Comparison of ENCODE assay signal across 8 cellular contexts in genomic region chr2:223761749-223762148, GRCh38.
A peak's percentile ranks its signal among the peaks of the same experiment; 100 is the strongest.
DNase-seq lines count a peak whose midpoint lies in the region; ATAC-seq and TF ChIP-seq lines count a peak whose summit lies in the region.
"Not testable (repeated sequence)": the region's sequence is repeated elsewhere in the genome, so short reads cannot be mapped to it uniquely, and the experiment has no call there.

No MANE protein-coding gene starts in this region.

- H2BK12ac ChIP-seq in mesenchymal stem cell (ENCODE audit: low read length in 2 of 2) = not testable (repeated sequence)

- H3K4me3 Mint-ChIP-seq in CD4-positive, alpha-beta T cell = not testable (repeated sequence)
- peak overlapping the region; percentile 2 for H3K4me3 Mint-ChIP-seq in activated T-helper 1 cell treated with anti-CD3 and anti-CD28 coated beads, Interleukin-12 subunit alpha, Interleukin-12 subunit beta, Interleukin-2, Interleukin-4 antibody, amounts not matched to agents 30 ng/mL and 10 ng/mL and 1 ng/mL, durations not matched to agents 14 hours and 24 hours and 36 hours

- H3K23ac ChIP-seq in mesenchymal stem cell (ENCODE audit: low read length in 2 of 2) = not testable (repeated sequence)

- POLR2A ChIA-PET in CD4-positive, alpha-beta T cell (lab: Charles Lee) = not testable (repeated sequence)

- not testable (repeated sequence) for H3K9me3 Mint-ChIP-seq in CD4-positive, alpha-beta T cell; activated T-helper 1 cell treated with anti-CD3 and anti-CD28 coated beads, Interleukin-12 subunit alpha, Interleukin-12 subunit beta, Interleukin-2, Interleukin-4 antibody, amounts not matched to agents 30 ng/mL and 10 ng/mL and 1 ng/mL, durations not matched to agents 14 hours and 24 hours and 36 hours

- H4K20me1 ChIP-seq in MM.1S (ENCODE audit: insufficient read depth, low read length) = not testable (repeated sequence)

- H3K9me3 ChIP-seq in CD4-positive, alpha-beta T cell (ENCODE audit: control insufficient read depth, low read length); MM.1S (replicated peaks; ENCODE audit: insufficient read depth, low read length); mesenchymal stem cell (ENCODE audit: control insufficient read depth, low read length): not testable (repeated sequence)

- H3K36me3 Mint-ChIP-seq in CD4-positive, alpha-beta T cell (ENCODE audit: low read depth); activated T-helper 1 cell treated with anti-CD3 and anti-CD28 coated beads, Interleukin-12 subunit alpha, Interleukin-12 subunit beta, Interleukin-2, Interleukin-4 antibody, amounts not matched to agents 30 ng/mL and 10 ng/mL and 1 ng/mL, durations not matched to agents 14 hours and 24 hours and 36 hours (ENCODE audit: low read depth): not testable (repeated sequence)

- not testable (repeated sequence) for H3K4ac ChIP-seq in mesenchymal stem cell (ENCODE audit: low read depth in 1 of 2, low read length in 2 of 2)

- peak overlapping the region; percentile 19; the same call in 1 of the 2 replicates for H3K4me2 ChIP-seq in MM.1S (ENCODE audit: low read depth, low read length)
- H3K4me2 ChIP-seq in mesenchymal stem cell (ENCODE audit: low read length, poor library complexity, severe bottlenecking) = not testable (repeated sequence)

- not testable (repeated sequence) for H3K9me2 ChIP-seq in MM.1S (replicated peaks; ENCODE audit: insufficient read depth, low read length)

- peaks cover 16% of the 10 kb centered on the region; the same call in 1 of the 2 replicates for H3F3A ChIP-seq in MM.1S (ENCODE audit: insufficient read depth, low read length)

- H3K27me3 Mint-ChIP-seq in CD4-positive, alpha-beta T cell; activated T-helper 1 cell treated with anti-CD3 and anti-CD28 coated beads, Interleukin-12 subunit alpha, Interleukin-12 subunit beta, Interleukin-2, Interleukin-4 antibody, amounts not matched to agents 30 ng/mL and 10 ng/mL and 1 ng/mL, durations not matched to agents 14 hours and 24 hours and 36 hours (ENCODE audit: insufficient read depth): not testable (repeated sequence)

- H3K14ac ChIP-seq in mesenchymal stem cell (ENCODE audit: low read length in 2 of 2) = not testable (repeated sequence)

- peak overlapping the region; percentile 66 for H3K27ac Mint-ChIP-seq in CD4-positive, alpha-beta T cell
- not testable (repeated sequence) for H3K27ac Mint-ChIP-seq in activated T-helper 1 cell treated with anti-CD3 and anti-CD28 coated beads, Interleukin-12 subunit alpha, Interleukin-12 subunit beta, Interleukin-2, Interleukin-4 antibody, amounts not matched to agents 30 ng/mL and 10 ng/mL and 1 ng/mL, durations not matched to agents 14 hours and 24 hours and 36 hours

- intact Hi-C loops in CD4-positive, alpha-beta T cell (cut with DNase I, micrococcal nuclease) = not testable (repeated sequence)
- intact Hi-C loops in activated T-helper 1 cell treated with anti-CD3 and anti-CD28 coated beads, Interleukin-12 subunit alpha, Interleukin-12 subunit beta, Interleukin-2, Interleukin-4 antibody, amounts not matched to agents 30 ng/mL and 10 ng/mL and 1 ng/mL, durations not matched to agents 14 hours and 24 hours and 36 hours (cut with micrococcal nuclease) = loop anchor here (1.0 to 5.0 kb wide), 4 partner anchors 36 to 196 kb away; partner anchors contain the start of genes AP1S3 and MRPL44

- not testable (repeated sequence) for H4K8ac ChIP-seq in mesenchymal stem cell (ENCODE audit: low read length)

- H3K4me1 Mint-ChIP-seq in CD4-positive, alpha-beta T cell (ENCODE audit: low read depth) = not testable (repeated sequence)
- peaks cover 24% of the 10 kb centered on the region for H3K4me1 Mint-ChIP-seq in activated T-helper 1 cell treated with anti-CD3 and anti-CD28 coated beads, Interleukin-12 subunit alpha, Interleukin-12 subunit beta, Interleukin-2, Interleukin-4 antibody, amounts not matched to agents 30 ng/mL and 10 ng/mL and 1 ng/mL, durations not matched to agents 14 hours and 24 hours and 36 hours (ENCODE audit: low read depth)

- not testable (repeated sequence) for H2BK120ac ChIP-seq in mesenchymal stem cell (ENCODE audit: low read depth, low read length)

- not testable (repeated sequence) for H2AFZ ChIP-seq in MM.1S (ENCODE audit: low read length); mesenchymal stem cell (ENCODE audit: low read depth, low read length)

- H3K27me3 ChIP-seq in CD4-positive, alpha-beta T cell (ENCODE audit: control insufficient read depth, insufficient read depth, low read length); MM.1S (replicated peaks; ENCODE audit: insufficient read depth, low read length); mesenchymal stem cell (ENCODE audit: control insufficient read depth in 1 of 2, insufficient read depth in 1 of 2, low read length in 2 of 2): not testable (repeated sequence)

- CTCF ChIA-PET in CD4-positive, alpha-beta T cell (lab: Charles Lee) = not testable (repeated sequence)

- H2BK15ac ChIP-seq in mesenchymal stem cell (ENCODE audit: low read depth, poor library complexity, severe bottlenecking) = not testable (repeated sequence)

- not testable (repeated sequence) for H3K4me3 ChIP-seq in MM.1S (ENCODE audit: low read length); mesenchymal stem cell (ENCODE audit: insufficient read depth in 1 of 2, low read depth in 1 of 2, low read length in 2 of 2)

- H3K36me3 ChIP-seq in MM.1S (replicated peaks; ENCODE audit: insufficient read depth, low read length); mesenchymal stem cell (ENCODE audit: control insufficient read depth in 1 of 2, insufficient read depth in 2 of 2, low read depth in 1 of 2, low read length in 2 of 2): not testable (repeated sequence)

- H3K79me2 ChIP-seq in MM.1S (ENCODE audit: low read length) = not testable (repeated sequence)

- not testable (repeated sequence) for H3K9ac ChIP-seq in MM.1S (ENCODE audit: low read length); mesenchymal stem cell (ENCODE audit: low read length)

- not testable (repeated sequence) for H2BK5ac ChIP-seq in mesenchymal stem cell (ENCODE audit: low read depth, low read length, poor library complexity, severe bottlenecking)

- H3K27ac ChIP-seq in CD4-positive, alpha-beta T cell (ENCODE audit: low read depth, low read length); mesenchymal stem cell (ENCODE audit: low read length, poor library complexity, severe bottlenecking): not testable (repeated sequence)
- peak overlapping the region; percentile 14; the same call in 1 of the 2 replicates for H3K27ac ChIP-seq in MM.1S (ENCODE audit: low read length)

- not testable (repeated sequence) for DNase-seq in CD4-positive, alpha-beta T cell; activated T-helper 1 cell treated with anti-CD3 and anti-CD28 coated beads, Interleukin-12 subunit alpha, Interleukin-12 subunit beta, Interleukin-2, Interleukin-4 antibody, amounts not matched to agents 30 ng/mL and 10 ng/mL and 1 ng/mL, durations not matched to agents 14 hours and 24 hours and 36 hours (ENCODE audit: low spot score); mesenchymal stem cell
- DNase-seq in MM.1S = peak; percentile 78

- H2AK5ac ChIP-seq in mesenchymal stem cell (ENCODE audit: low read length, severe bottlenecking) = peak overlapping the region; percentile 90

- H3K18ac ChIP-seq in mesenchymal stem cell (ENCODE audit: low read depth in 1 of 2, low read length in 2 of 2) = not testable (repeated sequence)

- 97% methylated on average over 7 of the region's 7 CpGs for WGBS in mesenchymal stem cell

- ATAC-seq in CD4-positive, alpha-beta T cell (ENCODE audit: poor library complexity) = not testable (repeated sequence)
- ATAC-seq in GM18868 (IDR thresholded peaks at IDR 0.05; ENCODE audit: unreplicated experiment) (peak; percentile 34), GM21360 (IDR thresholded peaks at IDR 0.05; ENCODE audit: unreplicated experiment) (peak; percentile 49), HG02678 (IDR thresholded peaks at IDR 0.05; ENCODE audit: unreplicated experiment) (peak; percentile 80), HG03135 (IDR thresholded peaks at IDR 0.05; ENCODE audit: unreplicated experiment) (peak; percentile 76)

- not testable (repeated sequence) for H4K91ac ChIP-seq in mesenchymal stem cell (ENCODE audit: low read length)

- TF ChIP-seq CTCF in CD4-positive, alpha-beta T cell (IDR thresholded peaks at IDR 0.05); MM.1S (IDR thresholded peaks at IDR 0.05; ENCODE audit: low read length): not testable (repeated sequence)

- not testable (repeated sequence) for H3K79me1 ChIP-seq in mesenchymal stem cell (replicated peaks; ENCODE audit: low read length, poor library complexity, severe bottlenecking)

- peaks cover 12% of the 10 kb centered on the region for H3K4me1 ChIP-seq in MM.1S (ENCODE audit: low read length)
- H3K4me1 ChIP-seq in mesenchymal stem cell (ENCODE audit: control insufficient read depth, insufficient read depth, low read depth, low read length) = not testable (repeated sequence)
